In the genomic region with DNA sequence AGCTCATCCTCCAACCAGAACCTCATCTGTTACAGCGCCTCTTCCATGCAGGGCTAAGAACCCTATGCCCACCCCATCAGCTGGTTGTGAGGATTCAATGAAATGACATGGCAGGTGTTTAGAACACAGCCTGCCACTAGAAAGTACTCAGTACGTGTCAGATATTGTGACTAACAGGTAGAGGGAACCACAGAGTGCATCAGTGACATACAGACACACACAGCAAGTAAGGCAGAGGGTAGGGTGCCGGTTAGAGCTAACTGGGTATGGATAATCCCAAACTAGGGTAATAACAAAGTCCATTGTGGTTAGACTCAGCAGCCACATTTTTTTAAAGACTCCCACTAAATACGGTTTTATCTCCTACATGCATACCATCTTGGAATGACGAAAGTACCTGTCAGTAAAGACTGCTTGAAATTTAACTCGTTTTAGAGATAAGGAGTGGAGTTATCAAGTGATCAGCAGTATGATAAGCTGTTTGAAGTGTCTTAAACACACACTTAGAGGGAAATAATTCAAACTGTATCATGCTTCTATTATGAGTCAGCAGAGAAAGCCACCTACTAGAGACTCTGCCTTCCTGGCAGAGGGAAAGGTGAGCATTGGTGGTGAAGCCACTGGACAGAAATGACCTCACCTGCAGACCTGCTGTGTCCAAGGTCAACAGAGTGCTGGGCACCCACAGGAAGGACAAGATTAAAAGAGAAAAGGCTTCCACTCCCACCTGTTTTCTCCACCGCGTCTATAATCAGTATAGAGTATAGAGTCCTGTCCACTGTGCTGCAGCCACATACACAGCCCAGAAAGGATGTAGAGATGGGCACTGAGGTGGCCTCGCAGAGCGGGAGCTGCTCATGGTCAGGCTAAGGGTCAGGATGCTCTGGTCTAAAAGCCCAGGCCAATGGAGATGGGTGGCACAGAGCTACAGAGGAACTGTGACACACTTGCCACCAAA, we compare ENCODE assay signal across 1 cellular context.
TF ChIP-seq lines count a peak whose summit lies in the region.

No MANE protein-coding gene starts in this region.

TF ChIP-seq in K562, 482 proteins besides CTCF, POLR2A, EP300 and RAD21:
- TF ChIP-seq, protein P1, sequence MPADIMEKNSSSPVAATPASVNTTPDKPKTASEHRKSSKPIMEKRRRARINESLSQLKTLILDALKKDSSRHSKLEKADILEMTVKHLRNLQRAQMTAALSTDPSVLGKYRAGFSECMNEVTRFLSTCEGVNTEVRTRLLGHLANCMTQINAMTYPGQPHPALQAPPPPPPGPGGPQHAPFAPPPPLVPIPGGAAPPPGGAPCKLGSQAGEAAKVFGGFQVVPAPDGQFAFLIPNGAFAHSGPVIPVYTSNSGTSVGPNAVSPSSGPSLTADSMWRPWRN (IDR thresholded peaks at IDR 0.05; ENCODE audit: low read depth): peak; percentile 88
- TF ChIP-seq MEIS2 (IDR thresholded peaks at IDR 0.05; ENCODE audit: partially characterized antibody): peak; percentile 63
- TF ChIP-seq ARID1B (IDR thresholded peaks at IDR 0.05): peak; percentile 50; the same call in 1 of the 2 replicates
- TF ChIP-seq TAL1 (IDR thresholded peaks at IDR 0.05): peak; percentile 16; the same call in 1 of the 2 replicates
- TF ChIP-seq SMARCA4 (IDR thresholded peaks at IDR 0.05): peak; percentile 24; the same call in 1 of the 2 replicates
- TF ChIP-seq SOX6 (IDR thresholded peaks at IDR 0.05): peak; percentile 23; the same call in 1 of the 2 replicates
- TF ChIP-seq, protein P2, sequence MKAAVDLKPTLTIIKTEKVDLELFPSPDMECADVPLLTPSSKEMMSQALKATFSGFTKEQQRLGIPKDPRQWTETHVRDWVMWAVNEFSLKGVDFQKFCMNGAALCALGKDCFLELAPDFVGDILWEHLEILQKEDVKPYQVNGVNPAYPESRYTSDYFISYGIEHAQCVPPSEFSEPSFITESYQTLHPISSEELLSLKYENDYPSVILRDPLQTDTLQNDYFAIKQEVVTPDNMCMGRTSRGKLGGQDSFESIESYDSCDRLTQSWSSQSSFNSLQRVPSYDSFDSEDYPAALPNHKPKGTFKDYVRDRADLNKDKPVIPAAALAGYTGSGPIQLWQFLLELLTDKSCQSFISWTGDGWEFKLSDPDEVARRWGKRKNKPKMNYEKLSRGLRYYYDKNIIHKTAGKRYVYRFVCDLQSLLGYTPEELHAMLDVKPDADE (conservative IDR thresholded peaks at IDR 0.05; ENCODE audit: control insufficient read depth, low read depth, low read length): no peak
- no peak for TF ChIP-seq MAFF (IDR thresholded peaks at IDR 0.05; ENCODE audit: low read length)
- TF ChIP-seq, protein P3, sequence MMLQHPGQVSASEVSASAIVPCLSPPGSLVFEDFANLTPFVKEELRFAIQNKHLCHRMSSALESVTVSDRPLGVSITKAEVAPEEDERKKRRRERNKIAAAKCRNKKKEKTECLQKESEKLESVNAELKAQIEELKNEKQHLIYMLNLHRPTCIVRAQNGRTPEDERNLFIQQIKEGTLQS (IDR thresholded peaks at IDR 0.05): 0 out of 2 replicates have a peak, but pooled peaks have one; percentile 23
- TF ChIP-seq, protein P3 (CRISPR knock-in tag; conservative IDR thresholded peaks at IDR 0.05): no peak
- TF ChIP-seq FOSL1 (tag; conservative IDR thresholded peaks at IDR 0.05): peak; percentile 59
- TF ChIP-seq SMARCE1 (IDR thresholded peaks at IDR 0.05): peak; percentile 40; the same call in 1 of the 2 replicates
- no peak for TF ChIP-seq KLF1 (tag; IDR thresholded peaks at IDR 0.05)
- 0 out of 2 replicates have a peak, but pooled peaks have one; percentile 33 for TF ChIP-seq NFE2 (IDR thresholded peaks at IDR 0.05; ENCODE audit: low read depth)
- TF ChIP-seq, protein P4, sequence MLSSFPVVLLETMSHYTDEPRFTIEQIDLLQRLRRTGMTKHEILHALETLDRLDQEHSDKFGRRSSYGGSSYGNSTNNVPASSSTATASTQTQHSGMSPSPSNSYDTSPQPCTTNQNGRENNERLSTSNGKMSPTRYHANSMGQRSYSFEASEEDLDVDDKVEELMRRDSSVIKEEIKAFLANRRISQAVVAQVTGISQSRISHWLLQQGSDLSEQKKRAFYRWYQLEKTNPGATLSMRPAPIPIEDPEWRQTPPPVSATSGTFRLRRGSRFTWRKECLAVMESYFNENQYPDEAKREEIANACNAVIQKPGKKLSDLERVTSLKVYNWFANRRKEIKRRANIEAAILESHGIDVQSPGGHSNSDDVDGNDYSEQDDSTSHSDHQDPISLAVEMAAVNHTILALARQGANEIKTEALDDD (IDR thresholded peaks at IDR 0.05): peak; percentile 99
- TF ChIP-seq MTA1 (IDR thresholded peaks at IDR 0.05; ENCODE audit: borderline replicate concordance): peak; percentile 32; the same call in 1 of the 2 replicates
- TF ChIP-seq PHB2 (IDR thresholded peaks at IDR 0.05; ENCODE audit: low read depth): no peak
- TF ChIP-seq, protein P5, sequence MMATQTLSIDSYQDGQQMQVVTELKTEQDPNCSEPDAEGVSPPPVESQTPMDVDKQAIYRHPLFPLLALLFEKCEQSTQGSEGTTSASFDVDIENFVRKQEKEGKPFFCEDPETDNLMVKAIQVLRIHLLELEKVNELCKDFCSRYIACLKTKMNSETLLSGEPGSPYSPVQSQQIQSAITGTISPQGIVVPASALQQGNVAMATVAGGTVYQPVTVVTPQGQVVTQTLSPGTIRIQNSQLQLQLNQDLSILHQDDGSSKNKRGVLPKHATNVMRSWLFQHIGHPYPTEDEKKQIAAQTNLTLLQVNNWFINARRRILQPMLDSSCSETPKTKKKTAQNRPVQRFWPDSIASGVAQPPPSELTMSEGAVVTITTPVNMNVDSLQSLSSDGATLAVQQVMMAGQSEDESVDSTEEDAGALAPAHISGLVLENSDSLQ (IDR thresholded peaks at IDR 0.05): 0 out of 2 replicates have a peak, but pooled peaks have one; percentile 16
- peak; percentile 14; the same call in 1 of the 2 replicates for TF ChIP-seq CTBP1 (IDR thresholded peaks at IDR 0.05; ENCODE audit: borderline replicate concordance)
- 0 out of 2 replicates have a peak, but pooled peaks have one; percentile 18 for TF ChIP-seq MAFG (tag; conservative IDR thresholded peaks at IDR 0.05)
- no peak for TF ChIP-seq RCOR1 (IDR thresholded peaks at IDR 0.05; ENCODE audit: borderline replicate concordance in 1 of 2, low read depth in 2 of 2, low read length in 2 of 2)
- 0 out of 2 replicates have a peak, but pooled peaks have one; percentile 15 for TF ChIP-seq DPF2 (IDR thresholded peaks at IDR 0.05)
- 0 out of 2 replicates have a peak, but pooled peaks have one; percentile 11 for TF ChIP-seq CBFA2T3 (IDR thresholded peaks at IDR 0.05)
- TF ChIP-seq CCNT2 (IDR thresholded peaks at IDR 0.05; ENCODE audit: borderline replicate concordance, extremely low read depth, insufficient read length, low read depth, low read length): peak; percentile 40
TF ChIP-seq in K562: peak in this region for 18.
